ENCODE assay signal across 8 cellular contexts in the genomic region with DNA sequence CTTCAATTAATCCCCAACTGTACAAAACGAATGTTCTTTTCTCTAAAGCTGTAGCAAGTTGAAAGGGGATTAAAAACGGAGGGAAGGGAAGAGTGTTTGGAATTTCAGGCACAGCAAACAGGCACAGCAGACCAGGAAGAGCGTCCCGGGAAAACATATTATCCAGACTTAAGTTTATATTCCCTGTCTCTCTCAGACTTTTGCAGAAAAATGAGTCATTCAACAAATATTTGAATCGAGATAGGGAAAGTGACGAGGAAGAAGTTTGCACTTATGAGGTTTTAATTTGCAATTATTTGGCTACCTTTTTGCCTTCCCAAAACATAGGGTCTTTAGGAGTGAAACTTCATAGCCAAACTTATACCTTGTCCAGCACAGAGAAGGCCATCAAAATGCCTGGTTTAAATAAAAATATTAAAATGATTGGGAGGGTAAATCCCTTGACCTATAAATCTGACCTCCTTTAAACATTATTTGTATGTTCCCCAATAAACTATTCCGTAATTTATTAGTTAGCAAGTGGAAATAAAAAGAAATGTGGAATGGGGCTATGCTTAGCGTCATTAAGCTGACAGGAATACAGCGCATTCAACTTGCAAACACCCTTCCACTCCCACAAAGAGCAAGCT. TPM values are rescaled to one million over a fixed set of nuclear protein-coding genes. Genes with fewer than 3 reads are reported as not detected.
A peak's percentile ranks its signal among the peaks of the same experiment; 100 is the strongest.
DNase-seq lines count a peak whose midpoint lies in the region; ATAC-seq, FAIRE-seq and TF ChIP-seq lines count a peak whose summit lies in the region.

No MANE protein-coding gene starts in this region.

- TF ChIP-seq POLR2A in body of pancreas (IDR thresholded peaks at IDR 0.05) (no peak), right lobe of liver (IDR thresholded peaks at IDR 0.05) (no peak)

- peaks cover 13% of the 10 kb centered on the region for H3K4me1 ChIP-seq in HUES64 (ENCODE audit: insufficient read depth, low read length)
- peaks cover 16% of the 10 kb centered on the region for H3K4me1 ChIP-seq in body of pancreas
- H3K4me1 ChIP-seq in right lobe of liver: peaks cover 0 to 10% (median 4%) of the 10 kb centered on the region in 4 donors

- intact Hi-C loops in body of pancreas (cut with DNase I): no loop called here
- intact Hi-C loops in right lobe of liver (cut with DNase I): loop anchor here in 1 of 2 donors (5.0 kb wide), 1 partner anchor 41 kb away; no protein-coding TSS in a partner anchor

- peak overlapping the region; percentile 45; the same call in 1 of the 2 replicates for H3K9ac ChIP-seq in HUES64 (ENCODE audit: low read depth, low read length)

- DNase-seq in AG04450 (ENCODE audit: low read depth, low spot score): no peak
- no peak for DNase-seq in body of pancreas
- DNase-seq in right lobe of liver: no peak
- DNase-seq in urothelium cell line (ENCODE audit: low spot score): peak; percentile 18
- DNase-seq in NCI-H2227 (lab: John Stamatoyannopoulos, UW; ENCODE audit: unreplicated experiment): no peak
- no peak for DNase-seq in DMS79 (lab: John Stamatoyannopoulos, UW)

- CTCF ChIA-PET in AG04450 (lab: Charles Lee): interaction anchor here (0.5 to 20.2 kb wide), 7 partner anchors 9 to 97 kb away, joined by 3 to 858 read pairs (median 3); a partner anchor contains a TSS

- POLR2A ChIA-PET in AG04450 (lab: Yijun Ruan, JAX): interaction anchor here (0.6 to 5.6 kb wide), 23 partner anchors 10 to 1769 kb away, joined by 3 to 101 read pairs (median 7); a partner anchor contains a TSS

- H3K4me3 ChIP-seq in AG04450 (ENCODE audit: low read depth, low read length) (peak overlapping the region; percentile 49), HUES64 (ENCODE audit: low read length) (peak overlapping the region; percentile 67), body of pancreas (no peak overlapping the region), right lobe of liver (peak overlapping the region in 2 of 3 donors; percentile 15 to 57)

- no peaks in the 10 kb centered on the region for H3K36me3 ChIP-seq in HUES64 (ENCODE audit: insufficient read depth, low read length)
- no peaks in the 10 kb centered on the region for H3K36me3 ChIP-seq in body of pancreas (replicated peaks in 1 of 2; ENCODE audit: insufficient read depth in 1 of 2, low read depth in 2 of 2)
- no peaks in the 10 kb centered on the region for H3K36me3 ChIP-seq in right lobe of liver

- ATAC-seq in GM21360 (IDR thresholded peaks at IDR 0.05; ENCODE audit: unreplicated experiment): peak; percentile 71
- ATAC-seq in body of pancreas: peak; percentile 95
- ATAC-seq in right lobe of liver: peak; percentile 86 to 94 (median 88)

- H3K27ac ChIP-seq in AG04450 (ENCODE audit: low read depth, low read length): peak overlapping the region; percentile 88
- peak overlapping the region; percentile 73 for H3K27ac ChIP-seq in HUES64 (ENCODE audit: low read depth, low read length)
- H3K27ac ChIP-seq in body of pancreas: peak overlapping the region; percentile 73 to 91 (median 86)
- peak overlapping the region; percentile 69 to 90 (median 82) for H3K27ac ChIP-seq in right lobe of liver

- H3K9me3 ChIP-seq in AG04450 (ENCODE audit: control insufficient read depth, insufficient read depth, low read length) (peaks cover 13% of the 10 kb centered on the region), HUES64 (ENCODE audit: insufficient read depth, low read depth, low read length) (peaks cover 12% of the 10 kb centered on the region), body of pancreas (no peaks in the 10 kb centered on the region), right lobe of liver (no peaks in the 10 kb centered on the region)

- FAIRE-seq in urothelium cell line (lab: Jason Lieb, UNC): no peak

- TF ChIP-seq CTCF in AG04450 (IDR thresholded peaks at IDR 0.05; ENCODE audit: low read depth, low read length): no peak
- no peak for TF ChIP-seq CTCF in body of pancreas (IDR thresholded peaks at IDR 0.05)
- no peak for TF ChIP-seq CTCF in right lobe of liver (IDR thresholded peaks at IDR 0.05)

- WGBS in HUES64: 18% methylated on average over 6 of the region's 9 CpGs
- WGBS in body of pancreas, 2 donors: 3 to 5% methylated on average over 9 of the region's 9 CpGs
- 12% methylated on average over 9 of the region's 9 CpGs for WGBS in right lobe of liver (ENCODE audit: insufficient coverage, low coverage, low lambda C conversion rate, missing lambda C conversion rate)

- H3K27me3 ChIP-seq in AG04450 (ENCODE audit: control insufficient read depth, insufficient read depth, low read length) (no peaks in the 10 kb centered on the region), HUES64 (ENCODE audit: insufficient read depth, low read length) (no peaks in the 10 kb centered on the region), body of pancreas (no peaks in the 10 kb centered on the region), right lobe of liver (no peaks in the 10 kb centered on the region)

RNA-seq across cellular contexts. Expression of a gene that starts 16.0 kb away (rescaled TPM):
- 19.5 and 21.4 TPM in 2 replicates for polyA plus RNA-seq in AG04450 (2011; rRNA removed)
- polyA minus RNA-seq in AG04450 (2011; rRNA and poly(A)+ RNA removed): 19.7 and 20.1 TPM in 2 replicates
- 0.35 TPM for polyA plus RNA-seq in HUES64 (2013, experiment 1 of 2)
- polyA plus RNA-seq in HUES64 (2013, experiment 2 of 2): 1.0 TPM
- 1 to 10 TPM; 2.0 to 5.4 TPM for total RNA-seq in body of pancreas
- total RNA-seq in right lobe of liver: 10 to 100 TPM in 5 of 6 experiments, 1 to 10 TPM in 1; 8.9 to 20.7 (median 15.8) TPM

Comparison
In these comparisons a context has a peak if more than half of its experiments do, and no peak if none do; other contexts are left out.
1. H3K4me3 ChIP-seq: peak in AG04450 (single experiment), HUES64 (single experiment) and right lobe of liver (2 of 3); none in body of pancreas (0 of 2).
2. Peak in every context shown above with its lines, with median percentiles within 50 percentile points of each other: H3K27ac ChIP-seq and ATAC-seq.